In the genomic region with DNA sequence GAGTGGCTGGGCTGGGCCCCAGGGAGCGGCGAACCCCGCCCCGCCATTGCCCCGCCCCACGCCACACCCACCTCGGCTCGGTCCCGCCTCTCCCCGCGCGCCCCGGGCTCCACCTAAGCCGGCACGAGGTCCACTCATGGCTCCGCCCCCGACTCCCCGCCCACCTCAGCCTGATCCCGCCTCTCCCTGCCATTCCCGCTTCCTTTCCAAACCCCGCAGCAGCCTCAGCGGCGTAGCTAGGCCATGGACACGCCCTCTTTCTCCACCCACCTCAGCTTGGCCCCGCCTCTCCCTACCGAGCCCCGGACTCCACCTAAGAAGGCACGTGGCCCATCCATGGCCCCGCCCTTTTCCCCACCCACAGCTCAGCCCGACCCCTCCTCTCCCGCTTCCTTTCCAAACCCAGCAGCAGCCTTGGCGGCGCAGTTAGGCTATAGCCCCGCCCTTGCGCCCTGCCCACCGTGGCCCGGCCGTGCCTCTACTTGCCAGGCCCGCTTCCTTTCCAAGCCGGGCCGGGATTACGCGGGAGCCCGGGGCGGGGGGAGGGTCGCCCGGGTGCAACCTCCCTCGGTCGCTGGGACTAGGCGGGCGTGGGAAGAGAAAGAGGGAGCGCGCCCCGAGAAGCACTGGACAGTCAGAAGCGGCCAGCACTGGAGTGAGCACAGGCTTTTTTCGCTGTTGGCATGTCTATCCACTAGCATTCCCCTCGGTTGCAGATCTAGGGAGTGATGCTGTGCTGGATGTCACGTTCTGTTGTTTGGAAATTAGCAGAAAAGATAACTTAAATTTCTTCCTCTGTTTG, we compare ENCODE assay signal across 8 cellular contexts. TPM values are rescaled to one million over a fixed set of nuclear protein-coding genes. Genes with fewer than 3 reads are reported as not detected.
DNase-seq lines count a peak whose midpoint lies in the region; ATAC-seq, FAIRE-seq and TF ChIP-seq lines count a peak whose summit lies in the region.

A gene with protein sequence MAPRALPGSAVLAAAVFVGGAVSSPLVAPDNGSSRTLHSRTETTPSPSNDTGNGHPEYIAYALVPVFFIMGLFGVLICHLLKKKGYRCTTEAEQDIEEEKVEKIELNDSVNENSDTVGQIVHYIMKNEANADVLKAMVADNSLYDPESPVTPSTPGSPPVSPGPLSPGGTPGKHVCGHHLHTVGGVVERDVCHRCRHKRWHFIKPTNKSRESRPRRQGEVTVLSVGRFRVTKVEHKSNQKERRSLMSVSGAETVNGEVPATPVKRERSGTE (minus strand): TSS at position 4 of the 802 bp plus-strand sequence. CDS start 89 bp downstream, outside the sequence.

- no peaks in the 10 kb centered on the region for H3K9me3 Mint-ChIP-seq in activated CD4-positive, alpha-beta memory T cell treated with anti-CD3 and anti-CD28 coated beads, Interleukin-2, amount 10 ng/mL, durations not matched to agents 7 days and 5 days

- H3K79me2 ChIP-seq in HepG2 (ENCODE audit: insufficient read depth, low read length), result peaks cover 35% of the 10 kb centered on the region

- peak within 1 kb of the TSS; percentile 74 to 86 (median 81) for H3K4me3 ChIP-seq in HepG2 (replicated peaks in 1 of 3; ENCODE audit: insufficient read depth in 1 of 3, low read depth in 2 of 3, low read length in 3 of 3)

- in situ Hi-C loops in HepG2 (cut with HindIII; ENCODE audit: extremely low pct_ligation_motif_present, low pct_unique_long_range_greater_than_20kb), result loop anchor here (5.0 kb wide), 1 partner anchor 84 kb away; no protein-coding TSS in a partner anchor

- peak; percentile 95 for FAIRE-seq in HepG2 (lab: Jason Lieb, UNC)

- TF ChIP-seq CTCF in C4-2B (conservative IDR thresholded peaks at IDR 0.05) (no peak), HepG2 (CRISPR knock-in tag; IDR thresholded peaks at IDR 0.05) (peak; percentile 38)

- POLR2A ChIA-PET in activated CD4-positive, alpha-beta memory T cell treated with anti-CD3 and anti-CD28 coated beads, Interleukin-2, amount 10 ng/mL, durations not matched to agents 7 days and 5 days (lab: Charles Lee), result interaction anchor here (0.6 to 1.8 kb wide), 7 partner anchors 10 to 205 kb away, joined by 3 to 9 read pairs (median 4); a partner anchor contains a TSS
- POLR2A ChIA-PET in HepG2 (lab: Yijun Ruan, JAX), result interaction anchor here (0.9 to 1.3 kb wide), 11 partner anchors 10 to 115 kb away, joined by 3 to 16 read pairs (median 4); no protein-coding TSS in a partner anchor

- 0 out of 4 replicates have a peak, but pooled peaks of 1 of the 2 experiments have one; percentile 4 for TF ChIP-seq POLR2A in HepG2 (IDR thresholded peaks at IDR 0.05; ENCODE audit: insufficient read depth in 1 of 2, low read depth in 2 of 2, low read length in 2 of 2)

- BruUV-seq in HepG2 (replicated peaks; lab: Mats Ljungman, UMichigan), result no TSS peak

- no peaks in the 10 kb centered on the region for H4K20me1 ChIP-seq in HepG2 (ENCODE audit: insufficient read depth, low read length)

- CTCF ChIA-PET in activated CD4-positive, alpha-beta memory T cell treated with anti-CD3 and anti-CD28 coated beads, Interleukin-2, amount 10 ng/mL, durations not matched to agents 7 days and 5 days (lab: Charles Lee), result interaction anchor here (0.8 to 1.4 kb wide), 4 partner anchors 36 to 139 kb away, joined by 3 to 13 read pairs (median 4); a partner anchor contains a TSS
- CTCF ChIA-PET in HepG2 (lab: Yijun Ruan, JAX; ENCODE audit: low intra/inter-chr PET ratio, low total read pairs), result no interaction called here

- no peaks in the 10 kb centered on the region for H3K9me3 ChIP-seq in HepG2 (ENCODE audit: low read length)

- H2AFZ ChIP-seq in HepG2 (ENCODE audit: low read length), result peak within 1 kb of the TSS; percentile 80

- peaks cover 29% of the 10 kb centered on the region for H3K36me3 Mint-ChIP-seq in activated CD4-positive, alpha-beta memory T cell treated with anti-CD3 and anti-CD28 coated beads, Interleukin-2, amount 10 ng/mL, durations not matched to agents 7 days and 5 days (ENCODE audit: low read depth)

- DNase-seq in HK-2 (ENCODE audit: unreplicated experiment) (peak; percentile 100), NCI-H82 treated with DMSO at 0.1 percent for 48 hours (lab: John Stamatoyannopoulos, UW; ENCODE audit: unreplicated experiment) (peak; percentile 91), dermis microvascular lymphatic vessel endothelial cell (ENCODE audit: low read depth in 2 of 2) (peak; percentile 99 to 100), HepG2 (ENCODE audit: low spot score) (peak; percentile 96)
- DNase-seq in activated CD4-positive, alpha-beta memory T cell treated with anti-CD3 and anti-CD28 coated beads, Interleukin-2, amount 10 ng/mL, durations not matched to agents 7 days and 5 days, result peak; percentile 100
- DNase-seq in stimulated activated CD4-positive, alpha-beta T cell treated with anti-CD3 and anti-CD28 coated beads, Interleukin-2, amount 100 ng/mL, for 48 hours, result peak; percentile 99

- peak within 1 kb of the TSS; percentile 92 for H3K4me2 ChIP-seq in HepG2 (ENCODE audit: low read depth, low read length)

- peak; percentile 16; the same call in 1 of the 2 replicates for TF ChIP-seq RAD21 in HepG2 (CRISPR knock-in tag; IDR thresholded peaks at IDR 0.05)

- peak within 1 kb of the TSS; percentile 95 for H3K9ac ChIP-seq in HepG2 (ENCODE audit: insufficient read depth, low read depth, low read length)

- ATAC-seq in GM19455 (IDR thresholded peaks at IDR 0.05; ENCODE audit: unreplicated experiment) (peak; percentile 78), HepG2 (peak; percentile 87)

- intact Hi-C loops in HepG2 (cut with micrococcal nuclease; ENCODE audit: unreplicated experiment), result loop anchor here (1.0 to 10.0 kb wide), 4 partner anchors 23 to 978 kb away; a partner anchor contains a TSS

- peak in 1 of 2 experiments; percentile 15; a peak in 1 of 4 replicates for TF ChIP-seq EP300 in HepG2 (IDR thresholded peaks at IDR 0.05; ENCODE audit: low read depth in 2 of 2, low read length in 2 of 2)
- no peak; the same call in 1 of the 2 replicates for TF ChIP-seq EP300 in HepG2 (CRISPR knock-in tag; IDR thresholded peaks at IDR 0.05; ENCODE audit: borderline replicate concordance)

- peak within 1 kb of the TSS; percentile 96 for H3K27ac Mint-ChIP-seq in activated CD4-positive, alpha-beta memory T cell treated with anti-CD3 and anti-CD28 coated beads, Interleukin-2, amount 10 ng/mL, durations not matched to agents 7 days and 5 days

- H3K4me3 Mint-ChIP-seq in activated CD4-positive, alpha-beta memory T cell treated with anti-CD3 and anti-CD28 coated beads, Interleukin-2, amount 10 ng/mL, durations not matched to agents 7 days and 5 days, result peak within 1 kb of the TSS; percentile 95

- peaks cover 42% of the 10 kb centered on the region for H3K4me1 ChIP-seq in HepG2 (ENCODE audit: insufficient read depth, low read length)

- H3K27me3 Mint-ChIP-seq in activated CD4-positive, alpha-beta memory T cell treated with anti-CD3 and anti-CD28 coated beads, Interleukin-2, amount 10 ng/mL, durations not matched to agents 7 days and 5 days, result peaks cover 4% of the 10 kb centered on the region

- no peaks in the 10 kb centered on the region for H3K36me3 ChIP-seq in HepG2 (replicated peaks in 1 of 2; ENCODE audit: control insufficient read depth in 1 of 2, insufficient read depth in 2 of 2, low read length in 2 of 2)

- H3K4me1 Mint-ChIP-seq in activated CD4-positive, alpha-beta memory T cell treated with anti-CD3 and anti-CD28 coated beads, Interleukin-2, amount 10 ng/mL, durations not matched to agents 7 days and 5 days, result peaks cover 37% of the 10 kb centered on the region

- 2% methylated on average over 33 of the region's 58 CpGs for WGBS in HepG2 (ENCODE audit: low lambda C conversion rate)

- H3K27ac ChIP-seq in C4-2B (peak within 1 kb of the TSS; percentile 84), HepG2 (ENCODE audit: extremely low read length, insufficient read depth, low read length) (peak within 1 kb of the TSS; percentile 90)

- H3K27me3 ChIP-seq in HepG2 (ENCODE audit: control insufficient read depth in 1 of 2, insufficient read depth in 2 of 2, low read length in 2 of 2), result no peaks in the 10 kb centered on the region; a peak in 1 of 5 replicates

TF ChIP-seq in HepG2, 621 proteins besides CTCF, POLR2A, EP300 and RAD21 (continues in another document):
- TF ChIP-seq ZEB1 (IDR thresholded peaks at IDR 0.05; ENCODE audit: insufficient replicate concordance, low read depth), result no peak

RNA-seq across cellular contexts. Expression of the gene that starts here (rescaled TPM):
- 10 to 100 TPM; 40.9 to 44.9 TPM for total RNA-seq in activated CD4-positive, alpha-beta memory T cell treated with anti-CD3 and anti-CD28 coated beads, Interleukin-2, amount 10 ng/mL, durations not matched to agents 7 days and 5 days
- total RNA-seq in dermis microvascular lymphatic vessel endothelial cell, result 92.8 and 106 TPM in 2 replicates
- 40.1 and 58.4 TPM in 2 replicates for total RNA-seq in HepG2 (2016; rRNA removed; fragmentation: Illumina TruSeq; extraction: Trizol)
- total RNA-seq in HepG2 (2016; cell fraction: cytosol; rRNA removed; fragmentation: Illumina TruSeq; extraction: Trizol; ENCODE audit: low read depth), result 124 and 130 TPM in 2 replicates
- 37.4 and 57.3 TPM in 2 replicates for total RNA-seq in HepG2 (2016; cell fraction: insoluble cytoplasmic fraction; rRNA removed; fragmentation: Illumina TruSeq; extraction: Trizol)
- total RNA-seq in HepG2 (2016; cell fraction: membrane; rRNA removed; fragmentation: Illumina TruSeq; extraction: Trizol), result 53.5 and 55.2 TPM in 2 replicates
- 36.9 and 45.2 TPM in 2 replicates for total RNA-seq in HepG2 (2016; cell fraction: nucleus; rRNA removed; fragmentation: Illumina TruSeq; extraction: Trizol)
- 8.4 and 11.1 TPM in 2 replicates for polyA plus RNA-seq in HepG2 (2011; rRNA removed)
- polyA plus RNA-seq in HepG2 (2011; cell fraction: cytosol; rRNA removed), result 9.0 and 9.6 TPM in 2 replicates
- 5.5 and 7.2 TPM in 2 replicates for polyA plus RNA-seq in HepG2 (2011; cell fraction: nucleus; rRNA removed)
- polyA plus RNA-seq in HepG2 (2012), result 3.1 and 3.9 TPM in 2 replicates
- polyA plus RNA-seq in HepG2 (2016; cell fraction: cytosol; fragmentation: Illumina TruSeq; extraction: Trizol; ENCODE audit: low read depth), result 1.5 and 2.3 TPM in 2 replicates
- 6.7 and 8.9 TPM in 2 replicates for polyA plus RNA-seq in HepG2 (2016; cell fraction: insoluble cytoplasmic fraction; fragmentation: Illumina TruSeq; extraction: Trizol; ENCODE audit: low read depth)
- 3.9 and 4.1 TPM in 2 replicates for polyA plus RNA-seq in HepG2 (2016; cell fraction: membrane; fragmentation: Illumina TruSeq; extraction: Trizol; ENCODE audit: low read depth)
- polyA plus RNA-seq in HepG2 (2016; cell fraction: nucleus; fragmentation: Illumina TruSeq; extraction: Trizol; ENCODE audit: insufficient read depth, low read depth), result 13.1 and 16.3 TPM in 2 replicates
- polyA minus RNA-seq in HepG2 (2011; rRNA and poly(A)+ RNA removed; ENCODE audit: low replicate concordance), result 7.8 and 39.4 TPM in 2 replicates
- polyA minus RNA-seq in HepG2 (2011; cell fraction: cytosol; rRNA and poly(A)+ RNA removed), result 31.9 and 37.6 TPM in 2 replicates
- 16.4 and 18.5 TPM in 2 replicates for polyA minus RNA-seq in HepG2 (2011; cell fraction: nucleus; rRNA and poly(A)+ RNA removed)

Comparison
In these comparisons a context has a peak if more than half of its experiments do, and no peak if none do; other contexts are left out.
1. Peak in every context shown above with its lines: DNase-seq, ATAC-seq, H3K4me3 ChIP-seq and H3K27ac ChIP-seq.